In the genomic region with DNA sequence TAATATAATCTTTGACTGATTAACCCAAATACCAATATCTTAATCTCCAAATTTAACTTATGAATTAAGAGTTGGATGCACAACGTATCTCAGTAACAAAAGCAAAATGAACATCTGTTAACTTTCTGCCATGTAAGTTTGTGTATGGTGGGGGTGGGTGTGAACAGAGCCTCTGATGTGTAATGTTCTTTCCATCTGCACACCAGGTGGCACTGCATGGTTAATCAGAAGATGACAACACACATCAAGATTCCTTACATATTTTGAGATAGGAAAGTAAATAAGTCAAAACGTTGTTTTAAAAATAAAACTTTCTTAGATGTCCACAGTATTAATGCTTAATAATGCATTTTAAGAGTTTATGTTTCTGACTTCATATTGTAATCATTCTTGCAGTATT, we compare ENCODE assay signal across 10 cellular contexts.
DNase-seq lines count a peak whose midpoint lies in the region; ATAC-seq and TF ChIP-seq lines count a peak whose summit lies in the region.
"Had no signal": no experiment of that assay in that cellular context is flagged by ENCODE, and none has a peak within 500 bp of the region (broad histone marks: within the 10 kb centered on the region; RNA-seq: fewer than 3 reads in every experiment).

No MANE protein-coding gene starts in this region.

- H3K27ac ChIP-seq in mesendoderm (ENCODE audit: low read depth, low read length), result no peak overlapping the region
- H3K27ac ChIP-seq: sigmoid colon, thyroid gland had no signal

- DNase-seq in GM06990 (ENCODE audit: extremely low read depth, insufficient read length) (no peak), astrocyte of the hippocampus (ENCODE audit: low read depth, low spot score) (peak; percentile 34), mesendoderm (peak; percentile 37), omental fat pad (ENCODE audit: low spot score) (no peak), left cardiac atrium (no peak)
- DNase-seq: sigmoid colon had no signal

- H3K36me3 ChIP-seq in GM06990 (ENCODE audit: control insufficient read depth, insufficient read depth, low read length) (no peaks in the 10 kb centered on the region), Loucy (ENCODE audit: insufficient read depth, low read length) (no peaks in the 10 kb centered on the region), mesendoderm (ENCODE audit: control insufficient read depth, insufficient read depth, low read length) (no peaks in the 10 kb centered on the region)
- H3K36me3 ChIP-seq: sigmoid colon, thyroid gland had no signal

- H3K4me1 ChIP-seq in Loucy (ENCODE audit: insufficient read depth, low read length, poor library complexity, severe bottlenecking), result no peaks in the 10 kb centered on the region
- no peaks in the 10 kb centered on the region for H3K4me1 ChIP-seq in mesendoderm (ENCODE audit: control insufficient read depth, low read depth, low read length)
- H3K4me1 ChIP-seq: sigmoid colon, thyroid gland had no signal

- H2BK120ac ChIP-seq in mesendoderm (ENCODE audit: low read depth, low read length), result no peak overlapping the region

- no peak overlapping the region for H2AFZ ChIP-seq in Loucy (ENCODE audit: low read length)

- H3K4me2 ChIP-seq in Loucy (ENCODE audit: low read depth, low read length, poor library complexity, severe bottlenecking) (no peak overlapping the region), mesendoderm (ENCODE audit: low read length) (no peak overlapping the region)

- peaks cover 5% of the 10 kb centered on the region; the same call in 1 of the 2 replicates for H3K9me3 ChIP-seq in Loucy (ENCODE audit: insufficient read depth, low read depth, low read length)
- H3K9me3 ChIP-seq: sigmoid colon, thyroid gland had no signal

- ATAC-seq in HG03469 (IDR thresholded peaks at IDR 0.05; ENCODE audit: unreplicated experiment), result no peak
- no peak for ATAC-seq in omental fat pad (ENCODE audit: low FRiP score)
- ATAC-seq in left cardiac atrium, result no peak
- ATAC-seq: T-cell had no signal

- H3K18ac ChIP-seq in mesendoderm (ENCODE audit: low read length), result no peak overlapping the region

- H2BK5ac ChIP-seq in mesendoderm (ENCODE audit: low read length), result no peak overlapping the region

- no peak overlapping the region for H2BK15ac ChIP-seq in mesendoderm (replicated peaks; ENCODE audit: low read depth)

- H3K79me2 ChIP-seq in Loucy (ENCODE audit: insufficient read depth, low read length) (no peaks in the 10 kb centered on the region), mesendoderm (ENCODE audit: control insufficient read depth, insufficient read depth, low read length) (no peaks in the 10 kb centered on the region)

- H3K4me3 ChIP-seq in GM06990 (replicated peaks; ENCODE audit: low read depth, low read length) (no peak overlapping the region), Loucy (ENCODE audit: low read length, poor library complexity, severe bottlenecking) (no peak overlapping the region), mesendoderm (ENCODE audit: low read length) (no peak overlapping the region)
- H3K4me3 ChIP-seq: sigmoid colon, thyroid gland had no signal

- no peak overlapping the region for H3K9ac ChIP-seq in Loucy (ENCODE audit: low read depth, low read length, poor library complexity, severe bottlenecking)
- no peak overlapping the region for H3K9ac ChIP-seq in mesendoderm (ENCODE audit: low read length)

- H2AK5ac ChIP-seq in mesendoderm (ENCODE audit: low read length), result no peak overlapping the region

- TF ChIP-seq CTCF in GM06990 (IDR thresholded peaks at IDR 0.05; ENCODE audit: insufficient read depth, low read length, poor library complexity, severe bottlenecking), result peak; percentile 8
- peak; percentile 61 for TF ChIP-seq CTCF in Loucy (conservative IDR thresholded peaks at IDR 0.05; ENCODE audit: low read length)
- no peak for TF ChIP-seq CTCF in omental fat pad (IDR thresholded peaks at IDR 0.05)

- H4K8ac ChIP-seq in mesendoderm (ENCODE audit: low read depth, low read length), result no peak overlapping the region

- H3K79me1 ChIP-seq in mesendoderm (ENCODE audit: low read length), result no peaks in the 10 kb centered on the region

- H3K23ac ChIP-seq in mesendoderm (ENCODE audit: low read length), result no peak overlapping the region

- no peak overlapping the region for H4K5ac ChIP-seq in mesendoderm (ENCODE audit: low read length)

- intact Hi-C loops in left cardiac atrium (cut with DNase I), result loop anchor here in 1 of 2 donors (10.0 kb wide), 1 partner anchor 386 kb away; no protein-coding TSS in a partner anchor

- H3K4ac ChIP-seq in mesendoderm (ENCODE audit: low read depth, low read length), result no peak overlapping the region

- no peaks in the 10 kb centered on the region for H3K9me2 ChIP-seq in Loucy (replicated peaks; ENCODE audit: low read depth, low read length)

- no peaks in the 10 kb centered on the region for H4K20me1 ChIP-seq in Loucy (ENCODE audit: insufficient read depth, low read length, poor library complexity, severe bottlenecking)

- H3K27me3 ChIP-seq in GM06990 (replicated peaks; ENCODE audit: control insufficient read depth, insufficient read depth, low read length) (no peaks in the 10 kb centered on the region), Loucy (ENCODE audit: insufficient read depth, low read length, poor library complexity, severe bottlenecking) (no peaks in the 10 kb centered on the region), mesendoderm (ENCODE audit: insufficient read depth, low read length, poor library complexity) (no peaks in the 10 kb centered on the region)
- H3K27me3 ChIP-seq: sigmoid colon, thyroid gland had no signal

- no peak overlapping the region for H3K56ac ChIP-seq in mesendoderm (ENCODE audit: low read length)

- WGBS in mesendoderm (ENCODE audit: extremely low coverage, insufficient coverage, low lambda C conversion rate), result no CpG with 5 or more reads among the region's 2 CpGs

- H3F3A ChIP-seq in Loucy (ENCODE audit: low read depth), result no peaks in the 10 kb centered on the region

Comparison
In these comparisons a context has a peak if more than half of its experiments do, and no peak if none do; other contexts are left out.
1. DNase-seq: peak in astrocyte of the hippocampus (single experiment) and mesendoderm (single experiment); none in GM06990 (single experiment), omental fat pad (single experiment) and left cardiac atrium (single experiment).
2. CTCF ChIP-seq: peak in GM06990 (single experiment) and Loucy (single experiment); none in omental fat pad (0 of 3).